In genomic region chr11:45964911-45965389, GRCh38 we compare ENCODE assay signal across 1 cellular context.
TF ChIP-seq lines count a peak whose summit lies in the region.

No MANE protein-coding gene starts in this region.

TF ChIP-seq in HepG2, 621 proteins besides CTCF, POLR2A, EP300 and RAD21 (continues in another document):
- peak; percentile 64 for TF ChIP-seq TEAD3 (CRISPR knock-in tag; optimal IDR thresholded peaks at IDR 0.05; ENCODE audit: borderline replicate concordance)
- peak; percentile 77 for TF ChIP-seq XRCC5 (optimal IDR thresholded peaks at IDR 0.05; ENCODE audit: low read length)
- peak; percentile 52 for TF ChIP-seq PHF5A (CRISPR knock-in tag; IDR thresholded peaks at IDR 0.05; ENCODE audit: low read depth, unreplicated experiment)
- TF ChIP-seq, protein P1, sequence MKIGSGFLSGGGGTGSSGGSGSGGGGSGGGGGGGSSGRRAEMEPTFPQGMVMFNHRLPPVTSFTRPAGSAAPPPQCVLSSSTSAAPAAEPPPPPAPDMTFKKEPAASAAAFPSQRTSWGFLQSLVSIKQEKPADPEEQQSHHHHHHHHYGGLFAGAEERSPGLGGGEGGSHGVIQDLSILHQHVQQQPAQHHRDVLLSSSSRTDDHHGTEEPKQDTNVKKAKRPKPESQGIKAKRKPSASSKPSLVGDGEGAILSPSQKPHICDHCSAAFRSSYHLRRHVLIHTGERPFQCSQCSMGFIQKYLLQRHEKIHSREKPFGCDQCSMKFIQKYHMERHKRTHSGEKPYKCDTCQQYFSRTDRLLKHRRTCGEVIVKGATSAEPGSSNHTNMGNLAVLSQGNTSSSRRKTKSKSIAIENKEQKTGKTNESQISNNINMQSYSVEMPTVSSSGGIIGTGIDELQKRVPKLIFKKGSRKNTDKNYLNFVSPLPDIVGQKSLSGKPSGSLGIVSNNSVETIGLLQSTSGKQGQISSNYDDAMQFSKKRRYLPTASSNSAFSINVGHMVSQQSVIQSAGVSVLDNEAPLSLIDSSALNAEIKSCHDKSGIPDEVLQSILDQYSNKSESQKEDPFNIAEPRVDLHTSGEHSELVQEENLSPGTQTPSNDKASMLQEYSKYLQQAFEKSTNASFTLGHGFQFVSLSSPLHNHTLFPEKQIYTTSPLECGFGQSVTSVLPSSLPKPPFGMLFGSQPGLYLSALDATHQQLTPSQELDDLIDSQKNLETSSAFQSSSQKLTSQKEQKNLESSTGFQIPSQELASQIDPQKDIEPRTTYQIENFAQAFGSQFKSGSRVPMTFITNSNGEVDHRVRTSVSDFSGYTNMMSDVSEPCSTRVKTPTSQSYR (CRISPR knock-in tag; IDR thresholded peaks at IDR 0.05; ENCODE audit: borderline replicate concordance) = no peak
- TF ChIP-seq KIAA2018 (CRISPR knock-in tag; IDR thresholded peaks at IDR 0.05; ENCODE audit: borderline replicate concordance) = no peak
- TF ChIP-seq ZNF331 (CRISPR knock-in tag; IDR thresholded peaks at IDR 0.05) = peak; percentile 38; the same call in 1 of the 2 replicates
- TF ChIP-seq, protein P2, sequence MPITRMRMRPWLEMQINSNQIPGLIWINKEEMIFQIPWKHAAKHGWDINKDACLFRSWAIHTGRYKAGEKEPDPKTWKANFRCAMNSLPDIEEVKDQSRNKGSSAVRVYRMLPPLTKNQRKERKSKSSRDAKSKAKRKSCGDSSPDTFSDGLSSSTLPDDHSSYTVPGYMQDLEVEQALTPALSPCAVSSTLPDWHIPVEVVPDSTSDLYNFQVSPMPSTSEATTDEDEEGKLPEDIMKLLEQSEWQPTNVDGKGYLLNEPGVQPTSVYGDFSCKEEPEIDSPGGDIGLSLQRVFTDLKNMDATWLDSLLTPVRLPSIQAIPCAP (CRISPR knock-in tag; IDR thresholded peaks at IDR 0.05; ENCODE audit: low read depth) = no peak
- TF ChIP-seq ZNF292 (CRISPR knock-in tag; IDR thresholded peaks at IDR 0.05; ENCODE audit: borderline replicate concordance, low read depth) = no peak
- no peak for TF ChIP-seq KDM5B (CRISPR knock-in tag; IDR thresholded peaks at IDR 0.05; ENCODE audit: borderline replicate concordance)
- no peak for TF ChIP-seq SIX4 (CRISPR knock-in tag; IDR thresholded peaks at IDR 0.05)
- no peak for TF ChIP-seq LBX2 (CRISPR knock-in tag; IDR thresholded peaks at IDR 0.05; ENCODE audit: borderline replicate concordance)
- TF ChIP-seq ATRX (CRISPR knock-in tag; IDR thresholded peaks at IDR 0.05; ENCODE audit: borderline replicate concordance) = no peak
- TF ChIP-seq ZNF124 (CRISPR knock-in tag; IDR thresholded peaks at IDR 0.05) = no peak
- no peak for TF ChIP-seq ZNF333 (CRISPR knock-in tag; IDR thresholded peaks at IDR 0.05; ENCODE audit: borderline replicate concordance)
- TF ChIP-seq ZNF530 (CRISPR knock-in tag; IDR thresholded peaks at IDR 0.05; ENCODE audit: low read depth) = no peak
- TF ChIP-seq, protein P3, sequence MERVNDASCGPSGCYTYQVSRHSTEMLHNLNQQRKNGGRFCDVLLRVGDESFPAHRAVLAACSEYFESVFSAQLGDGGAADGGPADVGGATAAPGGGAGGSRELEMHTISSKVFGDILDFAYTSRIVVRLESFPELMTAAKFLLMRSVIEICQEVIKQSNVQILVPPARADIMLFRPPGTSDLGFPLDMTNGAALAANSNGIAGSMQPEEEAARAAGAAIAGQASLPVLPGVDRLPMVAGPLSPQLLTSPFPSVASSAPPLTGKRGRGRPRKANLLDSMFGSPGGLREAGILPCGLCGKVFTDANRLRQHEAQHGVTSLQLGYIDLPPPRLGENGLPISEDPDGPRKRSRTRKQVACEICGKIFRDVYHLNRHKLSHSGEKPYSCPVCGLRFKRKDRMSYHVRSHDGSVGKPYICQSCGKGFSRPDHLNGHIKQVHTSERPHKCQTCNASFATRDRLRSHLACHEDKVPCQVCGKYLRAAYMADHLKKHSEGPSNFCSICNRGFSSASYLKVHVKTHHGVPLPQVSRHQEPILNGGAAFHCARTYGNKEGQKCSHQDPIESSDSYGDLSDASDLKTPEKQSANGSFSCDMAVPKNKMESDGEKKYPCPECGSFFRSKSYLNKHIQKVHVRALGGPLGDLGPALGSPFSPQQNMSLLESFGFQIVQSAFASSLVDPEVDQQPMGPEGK (CRISPR knock-in tag; IDR thresholded peaks at IDR 0.05) = 0 out of 2 replicates have a peak, but pooled peaks have one; percentile 11
- TF ChIP-seq KAT8 (CRISPR knock-in tag; IDR thresholded peaks at IDR 0.05) = peak; percentile 34; the same call in 1 of the 2 replicates
- TF ChIP-seq ZNF850 (CRISPR knock-in tag; conservative IDR thresholded peaks at IDR 0.05) = no peak
- 0 out of 2 replicates have a peak, but pooled peaks have one; percentile 46 for TF ChIP-seq ZNF878 (CRISPR knock-in tag; IDR thresholded peaks at IDR 0.05)
- no peak for TF ChIP-seq ZNF609 (CRISPR knock-in tag; IDR thresholded peaks at IDR 0.05; ENCODE audit: borderline replicate concordance)
- no peak for TF ChIP-seq PTBP1 (IDR thresholded peaks at IDR 0.05; ENCODE audit: low read depth, low read length, poor library complexity, severe bottlenecking)
- 0 out of 2 replicates have a peak, but pooled peaks have one; percentile 31 for TF ChIP-seq PPARG (CRISPR knock-in tag; conservative IDR thresholded peaks at IDR 0.05)
- TF ChIP-seq, protein P4, sequence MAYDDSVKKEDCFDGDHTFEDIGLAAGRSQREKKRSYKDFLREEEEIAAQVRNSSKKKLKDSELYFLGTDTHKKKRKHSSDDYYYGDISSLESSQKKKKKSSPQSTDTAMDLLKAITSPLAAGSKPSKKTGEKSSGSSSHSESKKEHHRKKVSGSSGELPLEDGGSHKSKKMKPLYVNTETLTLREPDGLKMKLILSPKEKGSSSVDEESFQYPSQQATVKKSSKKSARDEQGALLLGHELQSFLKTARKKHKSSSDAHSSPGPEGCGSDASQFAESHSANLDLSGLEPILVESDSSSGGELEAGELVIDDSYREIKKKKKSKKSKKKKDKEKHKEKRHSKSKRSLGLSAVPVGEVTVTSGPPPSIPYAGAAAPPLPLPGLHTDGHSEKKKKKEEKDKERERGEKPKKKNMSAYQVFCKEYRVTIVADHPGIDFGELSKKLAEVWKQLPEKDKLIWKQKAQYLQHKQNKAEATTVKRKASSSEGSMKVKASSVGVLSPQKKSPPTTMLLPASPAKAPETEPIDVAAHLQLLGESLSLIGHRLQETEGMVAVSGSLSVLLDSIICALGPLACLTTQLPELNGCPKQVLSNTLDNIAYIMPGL (CRISPR knock-in tag; IDR thresholded peaks at IDR 0.05; ENCODE audit: borderline replicate concordance in 1 of 2, low read depth in 1 of 2) = no peak
- no peak for TF ChIP-seq ZMYM2 (CRISPR knock-in tag; IDR thresholded peaks at IDR 0.05)
- no peak for TF ChIP-seq ZNF160 (CRISPR knock-in tag; IDR thresholded peaks at IDR 0.05)
- TF ChIP-seq SRF (IDR thresholded peaks at IDR 0.05; ENCODE audit: low read depth, low read length) = no peak
- no peak for TF ChIP-seq ZNF766 (CRISPR knock-in tag; IDR thresholded peaks at IDR 0.05; ENCODE audit: borderline replicate concordance)
- TF ChIP-seq, protein P5, sequence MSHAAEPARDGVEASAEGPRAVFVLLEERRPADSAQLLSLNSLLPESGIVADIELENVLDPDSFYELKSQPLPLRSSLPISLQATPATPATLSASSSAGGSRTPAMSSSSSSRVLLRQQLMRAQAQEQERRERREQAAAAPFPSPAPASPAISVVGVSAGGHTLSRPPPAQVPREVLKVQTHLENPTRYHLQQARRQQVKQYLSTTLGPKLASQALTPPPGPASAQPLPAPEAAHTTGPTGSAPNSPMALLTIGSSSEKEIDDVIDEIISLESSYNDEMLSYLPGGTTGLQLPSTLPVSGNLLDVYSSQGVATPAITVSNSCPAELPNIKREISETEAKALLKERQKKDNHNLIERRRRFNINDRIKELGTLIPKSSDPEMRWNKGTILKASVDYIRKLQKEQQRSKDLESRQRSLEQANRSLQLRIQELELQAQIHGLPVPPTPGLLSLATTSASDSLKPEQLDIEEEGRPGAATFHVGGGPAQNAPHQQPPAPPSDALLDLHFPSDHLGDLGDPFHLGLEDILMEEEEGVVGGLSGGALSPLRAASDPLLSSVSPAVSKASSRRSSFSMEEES (CRISPR knock-in tag; IDR thresholded peaks at IDR 0.05) = no peak
- TF ChIP-seq FOXK1 (CRISPR knock-in tag; IDR thresholded peaks at IDR 0.05; ENCODE audit: borderline replicate concordance, low read depth) = peak; percentile 21; the same call in 1 of the 2 replicates
- TF ChIP-seq ZNF335 (CRISPR knock-in tag; IDR thresholded peaks at IDR 0.05) = no peak
- TF ChIP-seq, protein P6, sequence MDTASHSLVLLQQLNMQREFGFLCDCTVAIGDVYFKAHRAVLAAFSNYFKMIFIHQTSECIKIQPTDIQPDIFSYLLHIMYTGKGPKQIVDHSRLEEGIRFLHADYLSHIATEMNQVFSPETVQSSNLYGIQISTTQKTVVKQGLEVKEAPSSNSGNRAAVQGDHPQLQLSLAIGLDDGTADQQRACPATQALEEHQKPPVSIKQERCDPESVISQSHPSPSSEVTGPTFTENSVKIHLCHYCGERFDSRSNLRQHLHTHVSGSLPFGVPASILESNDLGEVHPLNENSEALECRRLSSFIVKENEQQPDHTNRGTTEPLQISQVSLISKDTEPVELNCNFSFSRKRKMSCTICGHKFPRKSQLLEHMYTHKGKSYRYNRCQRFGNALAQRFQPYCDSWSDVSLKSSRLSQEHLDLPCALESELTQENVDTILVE (CRISPR knock-in tag; IDR thresholded peaks at IDR 0.05) = no peak
